In the genomic region with DNA sequence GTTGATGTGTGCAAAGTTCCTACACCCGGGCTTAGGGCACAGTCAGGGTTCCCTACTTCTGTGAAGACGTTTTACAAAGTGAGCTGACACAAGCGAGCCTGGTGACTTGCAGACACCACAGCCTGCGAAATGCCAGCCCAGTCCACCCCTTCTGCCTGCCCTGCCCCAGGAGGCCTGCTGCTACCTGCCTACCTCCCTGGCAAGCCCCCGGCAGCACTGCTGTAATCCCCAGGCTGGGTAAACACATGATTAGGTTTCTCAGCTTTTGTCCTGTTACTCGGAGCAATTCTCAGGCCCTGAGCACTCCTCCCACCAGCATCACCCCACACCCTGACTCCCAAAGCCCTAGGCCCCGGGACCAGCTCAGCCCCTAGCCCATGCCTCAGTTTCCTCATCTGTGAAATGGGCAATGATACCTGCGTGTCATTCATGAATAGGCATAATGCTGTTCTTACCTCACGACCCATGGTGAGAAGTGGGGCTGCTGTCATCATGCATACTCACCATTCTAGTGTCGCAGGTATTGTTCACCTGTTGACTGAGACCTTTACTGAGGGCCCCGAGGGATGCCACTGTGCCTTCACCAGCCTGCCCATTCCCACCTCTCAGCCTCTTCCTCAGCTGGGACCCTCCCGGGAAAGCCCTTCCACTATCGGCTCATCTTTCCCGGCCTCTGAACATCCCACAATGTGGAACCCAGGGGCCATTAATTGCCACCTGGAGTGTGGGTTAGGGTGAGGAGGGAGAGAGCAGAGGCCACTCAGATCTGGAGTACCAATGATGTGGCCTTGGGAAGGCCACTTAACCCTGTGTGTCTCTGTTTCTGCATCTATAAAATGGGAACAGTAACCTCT, we compare ENCODE assay signal across 16 cellular contexts. TPM values are rescaled to one million over a fixed set of nuclear protein-coding genes. Genes with fewer than 3 reads are reported as not detected.
DNase-seq lines count a peak whose midpoint lies in the region; ATAC-seq and TF ChIP-seq lines count a peak whose summit lies in the region.
"Had no signal": no experiment of that assay in that cellular context is flagged by ENCODE, and none has a peak within 500 bp of the region (broad histone marks: within the 10 kb centered on the region; RNA-seq: fewer than 3 reads in every experiment).

No MANE protein-coding gene starts in this region.

- no peak for TF ChIP-seq CTCF in right atrium auricular region (IDR thresholded peaks at IDR 0.05)
- no peak for TF ChIP-seq CTCF in RWPE2 (IDR thresholded peaks at IDR 0.05; ENCODE audit: poor library complexity, severe bottlenecking)
- no peak for TF ChIP-seq CTCF in lower lobe of right lung (IDR thresholded peaks at IDR 0.05)

- H3K27ac ChIP-seq in right atrium auricular region (peak overlapping the region; percentile 70 to 73), RWPE2 (ENCODE audit: poor library complexity, severe bottlenecking) (no peak overlapping the region), lower lobe of right lung (peak overlapping the region; percentile 62), urinary bladder (ENCODE audit: low read depth) (peak overlapping the region; percentile 13)

- intact Hi-C loops in left ventricle myocardium superior (cut with micrococcal nuclease) (no loop called here), lower lobe of right lung (cut with DNase I) (no loop called here)

- H3K36me3 ChIP-seq in right atrium auricular region (no peaks in the 10 kb centered on the region), RWPE2 (ENCODE audit: low read depth) (no peaks in the 10 kb centered on the region), lower lobe of right lung (no peaks in the 10 kb centered on the region), urinary bladder (ENCODE audit: insufficient read depth) (no peaks in the 10 kb centered on the region)
- H3K36me3 ChIP-seq: transverse colon had no signal

- H3K4me3 ChIP-seq in right atrium auricular region = no peak overlapping the region
- H3K4me3 ChIP-seq in RWPE2 (ENCODE audit: severe bottlenecking) = no peak overlapping the region
- no peak overlapping the region for H3K4me3 ChIP-seq in lower lobe of right lung
- H3K4me3 ChIP-seq in urinary bladder (ENCODE audit: low read depth, low read length) = no peak overlapping the region
- H3K4me3 ChIP-seq: transverse colon had no signal

- H3K27me3 ChIP-seq in right atrium auricular region (no peaks in the 10 kb centered on the region), RWPE2 (ENCODE audit: insufficient read depth, poor library complexity, severe bottlenecking) (no peaks in the 10 kb centered on the region), lower lobe of right lung (ENCODE audit: low read depth) (no peaks in the 10 kb centered on the region)
- H3K27me3 ChIP-seq: transverse colon had no signal

- H3K4me1 ChIP-seq in right atrium auricular region (peaks cover 0 to 62% of the 10 kb centered on the region in 2 donors), RWPE2 (ENCODE audit: insufficient read depth, poor library complexity, severe bottlenecking) (peaks cover 12% of the 10 kb centered on the region), lower lobe of right lung (peaks cover 55% of the 10 kb centered on the region), urinary bladder (ENCODE audit: insufficient read depth) (no peaks in the 10 kb centered on the region)

- ATAC-seq in left ventricle myocardium superior = no peak
- peak; percentile 5; the same call in 1 of the 3 replicates for ATAC-seq in RWPE2 (ENCODE audit: low read depth)
- no peak for ATAC-seq in lower lobe of right lung
- no peak for ATAC-seq in GM21526 (IDR thresholded peaks at IDR 0.05; ENCODE audit: low FRiP score, unreplicated experiment)

- H3K9me3 ChIP-seq in right atrium auricular region = no peaks in the 10 kb centered on the region
- H3K9me3 ChIP-seq in RWPE2 (ENCODE audit: severe bottlenecking) = no peaks in the 10 kb centered on the region
- H3K9me3 ChIP-seq in lower lobe of right lung = no peaks in the 10 kb centered on the region
- H3K9me3 ChIP-seq: transverse colon had no signal

- 87% methylated on average over 14 of the region's 14 CpGs for WGBS in urinary bladder

- DNase-seq in right atrium auricular region (ENCODE audit: low spot score) (no peak), left ventricle myocardium superior (no peak), RWPE2 (ENCODE audit: low spot score) (no peak), lower lobe of right lung (no peak), NCI-H774 (lab: John Stamatoyannopoulos, UW) (no peak), NCI-H2029 treated with DMSO at 0.1 percent for 48 hours (lab: John Stamatoyannopoulos, UW) (no peak)
- DNase-seq: activated CD4-positive, alpha-beta T cell treated with anti-CD3 and anti-CD28 coated beads, Interleukin-2, amount 50 U/mL, for 1 hour; CD4-positive, alpha-beta T cell; effector memory CD4-positive, alpha-beta T cell; H9; midbrain; NCI-H2081 treated with DMSO at 0.1 percent for 48 hours; stimulated activated naive B cell treated with anti-CD40 and anti-IgM and Interleukin-4, amounts not matched to agents 10 μg/mL and 1 μg/mL and 100 μg/mL, for 72 hours had no signal

RNA-seq across cellular contexts. Expression of a gene that starts 31.5 kb away (rescaled TPM):
- total RNA-seq in right atrium auricular region (10 to 100 TPM; 81.5 to 85.9 TPM), left ventricle myocardium superior (14.1 TPM), lower lobe of right lung (84.0 TPM), urinary bladder (9.2 TPM)
- 8.0 TPM for polyA plus RNA-seq in urinary bladder
